Comparison of ENCODE assay signal across 34 cellular contexts in genomic region chr1:232269988-232270387, GRCh38.
DNase-seq lines count a peak whose midpoint lies in the region; ATAC-seq, FAIRE-seq and TF ChIP-seq lines count a peak whose summit lies in the region.
"Had no signal": no experiment of that assay in that cellular context is flagged by ENCODE, and none has a peak within 500 bp of the region (broad histone marks: within the 10 kb centered on the region; RNA-seq: fewer than 3 reads in every experiment).

No MANE protein-coding gene starts in this region.

- POLR2A ChIA-PET in WTC11 (lab: Charles Lee) (no interaction called here), K562 (lab: Yijun Ruan, JAX) (interaction anchor here (1.0 kb wide), 1 partner anchor 22 kb away, joined by 3 read pairs; no protein-coding TSS in a partner anchor)

- H3K36me3 ChIP-seq in K562 (ENCODE audit: control insufficient read depth, insufficient read depth, low read length), result no peaks in the 10 kb centered on the region
- H3K36me3 ChIP-seq: BE2C; BLaER1; BLaER1 treated with 17β-estradiol and CSF1 and Interleukin-3, amounts not matched to agents 10 nM and 100 nM had no signal

- H3K9me3 Mint-ChIP-seq in WTC11 (no peaks in the 10 kb centered on the region), progenitor cell of endocrine pancreas (ENCODE audit: low read depth) (no peaks in the 10 kb centered on the region)
- no peaks in the 10 kb centered on the region for H3K9me3 Mint-ChIP-seq in stimulated activated naive B cell treated with anti-CD40 and anti-IgM and Interleukin-4, amounts not matched to agents 10 μg/mL and 1 μg/mL and 100 μg/mL, for 72 hours
- H3K9me3 Mint-ChIP-seq: CD14-positive monocyte; CD4-positive, alpha-beta memory T cell; CD4-positive, alpha-beta T cell; CD4-positive, CD25-positive, alpha-beta regulatory T cell; CD8-positive, alpha-beta memory T cell; CD8-positive, alpha-beta T cell had no signal

- H3K9me3 ChIP-seq in K562 (replicated peaks; ENCODE audit: control insufficient read depth, insufficient read depth, low read depth, low read length), result no peaks in the 10 kb centered on the region
- H3K9me3 ChIP-seq: A549; BE2C; BLaER1; BLaER1 treated with 17β-estradiol and CSF1 and Interleukin-3, amounts not matched to agents 10 nM and 100 nM; Caco-2 had no signal

- peak overlapping the region; percentile 62 for H3K27ac ChIP-seq in 22Rv1
- no peak overlapping the region for H3K27ac ChIP-seq in K562 (ENCODE audit: extremely low read depth, low read depth, low read length)
- H3K27ac ChIP-seq: A549; BLaER1; BLaER1 treated with 17β-estradiol and CSF1 and Interleukin-3, amounts not matched to agents 10 nM and 100 nM; C4-2B had no signal

- ATAC-seq in WTC11 (no peak), K562 (no peak)
- no peak for ATAC-seq in stimulated activated naive B cell treated with anti-CD40 and anti-IgM and Interleukin-4, amounts not matched to agents 10 μg/mL and 1 μg/mL and 100 μg/mL, for 72 hours (replicated peaks)
- ATAC-seq: A549; CD8-positive, alpha-beta T cell had no signal

- no peaks in the 10 kb centered on the region for H4K20me1 ChIP-seq in K562 (replicated peaks; ENCODE audit: control insufficient read depth, insufficient read depth, low read length)
- H4K20me1 ChIP-seq: BLaER1; BLaER1 treated with 17β-estradiol and CSF1 and Interleukin-3, amounts not matched to agents 10 nM and 100 nM had no signal

- TF ChIP-seq EP300 in K562 (IDR thresholded peaks at IDR 0.05; ENCODE audit: low read length), result no peak

- TF ChIP-seq POLR2A in K562 (conservative IDR thresholded peaks at IDR 0.05), result no peak

- no peak for FAIRE-seq in K562 (lab: Jason Lieb, UNC)
- FAIRE-seq: A204.1, A549, D721Med had no signal

- H3K4me1 Mint-ChIP-seq in WTC11 (peaks cover 17% of the 10 kb centered on the region), progenitor cell of endocrine pancreas (ENCODE audit: low read depth) (no peaks in the 10 kb centered on the region)
- no peaks in the 10 kb centered on the region for H3K4me1 Mint-ChIP-seq in stimulated activated naive B cell treated with anti-CD40 and anti-IgM and Interleukin-4, amounts not matched to agents 10 μg/mL and 1 μg/mL and 100 μg/mL, for 72 hours
- H3K4me1 Mint-ChIP-seq: B cell; CD14-positive monocyte; CD4-positive, alpha-beta memory T cell; CD4-positive, CD25-positive, alpha-beta regulatory T cell; CD8-positive, alpha-beta memory T cell had no signal

- DNase-seq in WTC11 (ENCODE audit: low spot score) (no peak), K562 (ENCODE audit: extremely low read depth in 1 of 4, low spot score in 3 of 4) (no peak), putamen (ENCODE audit: low spot score) (no peak), progenitor cell of endocrine pancreas (ENCODE audit: low spot score, unreplicated experiment) (no peak)
- DNase-seq in stimulated activated naive B cell treated with anti-CD40 and anti-IgM and Interleukin-4, amounts not matched to agents 10 μg/mL and 1 μg/mL and 100 μg/mL, for 72 hours, result no peak
- DNase-seq: 8988T; ACHN; AML-193; BE2C; C1 segment of cervical spinal cord; Caco-2; Calu3; CD4-positive, alpha-beta memory T cell; CD4-positive, alpha-beta T cell; CD4-positive, CD25-positive, alpha-beta regulatory T cell; CD8-positive, alpha-beta memory T cell; CD8-positive, alpha-beta T cell; COR-L47; DMS 273 treated with DMSO at 0.1 percent for 48 hours; DMS153; DMS53; DMS79; DMS79 treated with DMSO at 0.1 percent for 48 hours; DND-41; EL had no signal

- H3K4me3 Mint-ChIP-seq in WTC11, result no peak overlapping the region
- H3K4me3 Mint-ChIP-seq in progenitor cell of endocrine pancreas (ENCODE audit: low read depth), result no peak overlapping the region
- no peak overlapping the region for H3K4me3 Mint-ChIP-seq in stimulated activated naive B cell treated with anti-CD40 and anti-IgM and Interleukin-4, amounts not matched to agents 10 μg/mL and 1 μg/mL and 100 μg/mL, for 72 hours
- H3K4me3 Mint-ChIP-seq: B cell; CD14-positive monocyte; CD4-positive, alpha-beta memory T cell; CD4-positive, alpha-beta T cell; CD4-positive, CD25-positive, alpha-beta regulatory T cell; CD8-positive, alpha-beta memory T cell; CD8-positive, alpha-beta T cell had no signal

- H3K36me3 Mint-ChIP-seq in WTC11, result no peaks in the 10 kb centered on the region
- no peaks in the 10 kb centered on the region for H3K36me3 Mint-ChIP-seq in progenitor cell of endocrine pancreas (ENCODE audit: insufficient read depth)
- H3K36me3 Mint-ChIP-seq in stimulated activated naive B cell treated with anti-CD40 and anti-IgM and Interleukin-4, amounts not matched to agents 10 μg/mL and 1 μg/mL and 100 μg/mL, for 72 hours, result no peaks in the 10 kb centered on the region
- H3K36me3 Mint-ChIP-seq: CD14-positive monocyte; CD4-positive, alpha-beta memory T cell; CD4-positive, CD25-positive, alpha-beta regulatory T cell; CD8-positive, alpha-beta memory T cell; CD8-positive, alpha-beta T cell had no signal

- no peaks in the 10 kb centered on the region for H3K27me3 ChIP-seq in K562 (ENCODE audit: control insufficient read depth in 2 of 2, insufficient read depth in 2 of 2, low read length in 2 of 2)
- H3K27me3 ChIP-seq: BE2C, BLaER1 had no signal

- no peak overlapping the region for H3K27ac Mint-ChIP-seq in WTC11
- H3K27ac Mint-ChIP-seq in progenitor cell of endocrine pancreas, result no peak overlapping the region
- H3K27ac Mint-ChIP-seq in stimulated activated naive B cell treated with anti-CD40 and anti-IgM and Interleukin-4, amounts not matched to agents 10 μg/mL and 1 μg/mL and 100 μg/mL, for 72 hours, result no peak overlapping the region
- H3K27ac Mint-ChIP-seq: B cell; CD4-positive, alpha-beta memory T cell; CD4-positive, alpha-beta T cell; CD4-positive, CD25-positive, alpha-beta regulatory T cell; CD8-positive, alpha-beta T cell had no signal

- in situ Hi-C loops in K562 (cut with MboI), result no loop called here

- no peak overlapping the region for H3K9ac ChIP-seq in K562 (ENCODE audit: insufficient read depth in 1 of 2, low read depth in 2 of 2, low read length in 2 of 2)
- H3K9ac ChIP-seq: BLaER1; BLaER1 treated with 17β-estradiol and CSF1 and Interleukin-3, amounts not matched to agents 10 nM and 100 nM had no signal

- H3K4me2 ChIP-seq in K562 (ENCODE audit: insufficient read depth, low read length), result no peak overlapping the region
- H3K4me2 ChIP-seq: A549; BLaER1; BLaER1 treated with 17β-estradiol and CSF1 and Interleukin-3, amounts not matched to agents 10 nM and 100 nM had no signal

- no peak for TF ChIP-seq RAD21 in K562 (CRISPR knock-in tag; conservative IDR thresholded peaks at IDR 0.05 in 1 of 2, IDR thresholded peaks at IDR 0.05 in 1 of 2)

- 0% methylated on average over 2 of the region's 2 CpGs for WGBS in K562 (ENCODE audit: insufficient coverage, low coverage, missing lambda C conversion rate)

- CTCF ChIA-PET in WTC11 (lab: Charles Lee), result interaction anchor here (0.9 to 1.2 kb wide), 2 partner anchors 10 to 386 kb away, joined by 3 read pairs; no protein-coding TSS in a partner anchor
- CTCF ChIA-PET in K562 (lab: Yijun Ruan, JAX; ENCODE audit: low intra/inter-chr PET ratio), result no interaction called here

- H3K4me3 ChIP-seq in K562, result no peak overlapping the region
- H3K4me3 ChIP-seq: A549; BLaER1; BLaER1 treated with 17β-estradiol and CSF1 and Interleukin-3, amounts not matched to agents 10 nM and 100 nM had no signal

- TF ChIP-seq CTCF in 22Rv1 (IDR thresholded peaks at IDR 0.05) (no peak), WTC11 (IDR thresholded peaks at IDR 0.05) (no peak), K562 (IDR thresholded peaks at IDR 0.05 in 2 of 3, conservative IDR thresholded peaks at IDR 0.05 in 1 of 3; ENCODE audit: insufficient read depth in 2 of 3, low read depth in 1 of 3, low read length in 3 of 3) (no peak), progenitor cell of endocrine pancreas (IDR thresholded peaks at IDR 0.05; ENCODE audit: unreplicated experiment) (no peak)

- no peaks in the 10 kb centered on the region for H3K9me1 ChIP-seq in K562 (ENCODE audit: control insufficient read depth, insufficient read depth, low read length)

- H3K79me2 ChIP-seq in K562 (ENCODE audit: control insufficient read depth, insufficient read depth, low read length), result no peaks in the 10 kb centered on the region

- H3K4me1 ChIP-seq in K562 (replicated peaks in 1 of 2; ENCODE audit: control insufficient read depth in 2 of 2, insufficient read depth in 2 of 2, low read length in 2 of 2), result no peaks in the 10 kb centered on the region
- H3K4me1 ChIP-seq: A549, BE2C, BLaER1 had no signal

- H3K27me3 Mint-ChIP-seq in WTC11 (ENCODE audit: low read depth) (peaks cover 17% of the 10 kb centered on the region), progenitor cell of endocrine pancreas (peaks cover 62% of the 10 kb centered on the region)
- H3K27me3 Mint-ChIP-seq in stimulated activated naive B cell treated with anti-CD40 and anti-IgM and Interleukin-4, amounts not matched to agents 10 μg/mL and 1 μg/mL and 100 μg/mL, for 72 hours, result peaks cover 3 to 12% of the 10 kb centered on the region in 2 donors

- H2AFZ ChIP-seq in K562 (ENCODE audit: low read depth, low read length), result no peak overlapping the region

- intact Hi-C loops in K562 (cut with micrococcal nuclease), result no loop called here

- no TSS peak for BruUV-seq in K562 (replicated peaks; lab: Mats Ljungman, UMichigan)

TF ChIP-seq in WTC11, 78 proteins besides CTCF, POLR2A, EP300 and RAD21:
- TF ChIP-seq PRRX2 (CRISPR knock-in tag; IDR thresholded peaks at IDR 0.05) (no peak), HMGA2 (CRISPR knock-in tag; IDR thresholded peaks at IDR 0.05) (peak; percentile 62; the same call in 1 of the 2 replicates)

TF ChIP-seq in K562, 482 proteins besides CTCF, POLR2A, EP300 and RAD21:
- TF ChIP-seq DACH1 (IDR thresholded peaks at IDR 0.05; ENCODE audit: partially characterized antibody), result peak; percentile 69
- TF ChIP-seq, protein P1, sequence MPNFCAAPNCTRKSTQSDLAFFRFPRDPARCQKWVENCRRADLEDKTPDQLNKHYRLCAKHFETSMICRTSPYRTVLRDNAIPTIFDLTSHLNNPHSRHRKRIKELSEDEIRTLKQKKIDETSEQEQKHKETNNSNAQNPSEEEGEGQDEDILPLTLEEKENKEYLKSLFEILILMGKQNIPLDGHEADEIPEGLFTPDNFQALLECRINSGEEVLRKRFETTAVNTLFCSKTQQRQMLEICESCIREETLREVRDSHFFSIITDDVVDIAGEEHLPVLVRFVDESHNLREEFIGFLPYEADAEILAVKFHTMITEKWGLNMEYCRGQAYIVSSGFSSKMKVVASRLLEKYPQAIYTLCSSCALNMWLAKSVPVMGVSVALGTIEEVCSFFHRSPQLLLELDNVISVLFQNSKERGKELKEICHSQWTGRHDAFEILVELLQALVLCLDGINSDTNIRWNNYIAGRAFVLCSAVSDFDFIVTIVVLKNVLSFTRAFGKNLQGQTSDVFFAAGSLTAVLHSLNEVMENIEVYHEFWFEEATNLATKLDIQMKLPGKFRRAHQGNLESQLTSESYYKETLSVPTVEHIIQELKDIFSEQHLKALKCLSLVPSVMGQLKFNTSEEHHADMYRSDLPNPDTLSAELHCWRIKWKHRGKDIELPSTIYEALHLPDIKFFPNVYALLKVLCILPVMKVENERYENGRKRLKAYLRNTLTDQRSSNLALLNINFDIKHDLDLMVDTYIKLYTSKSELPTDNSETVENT (CRISPR knock-in tag; IDR thresholded peaks at IDR 0.05), result no peak
